Comparison of ENCODE assay signal across 1 cellular context in genomic region chr11:68480855-68481510, GRCh38.
TF ChIP-seq lines count a peak whose summit lies in the region.

No MANE protein-coding gene starts in this region.

TF ChIP-seq in HepG2, 621 proteins besides CTCF, POLR2A, EP300 and RAD21 (continued from another document):
- no peak for TF ChIP-seq ZNF607 (CRISPR knock-in tag; IDR thresholded peaks at IDR 0.05; ENCODE audit: borderline replicate concordance)
- no peak for TF ChIP-seq SNAPC5 (CRISPR knock-in tag; IDR thresholded peaks at IDR 0.05; ENCODE audit: borderline replicate concordance)
- TF ChIP-seq ZNF143 (CRISPR knock-in tag; IDR thresholded peaks at IDR 0.05): no peak
- TF ChIP-seq ZNF597 (CRISPR knock-in tag; IDR thresholded peaks at IDR 0.05): no peak
- no peak for TF ChIP-seq MLLT10 (CRISPR knock-in tag; IDR thresholded peaks at IDR 0.05)
- TF ChIP-seq ZNF609 (CRISPR knock-in tag; IDR thresholded peaks at IDR 0.05; ENCODE audit: borderline replicate concordance): no peak
